In the genomic region with DNA sequence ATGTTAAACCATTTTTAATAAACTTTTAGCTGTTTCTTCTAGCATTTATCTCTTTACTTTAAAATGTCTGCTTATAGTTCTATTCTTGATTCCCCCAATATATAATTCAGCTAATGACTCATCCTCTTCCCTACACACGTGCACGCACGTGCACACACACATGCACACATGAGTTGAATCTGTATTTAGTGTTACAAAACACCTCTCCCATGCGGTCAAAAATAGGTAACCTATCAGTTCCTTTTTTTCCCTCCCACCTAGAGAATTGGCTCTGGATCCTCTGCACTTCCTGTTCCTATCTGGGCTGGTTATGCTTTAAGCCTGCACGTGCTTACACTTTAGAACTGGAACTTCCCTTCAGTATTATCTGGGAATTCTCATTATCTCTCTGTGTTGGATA, we compare ENCODE assay signal across 23 cellular contexts.
DNase-seq lines count a peak whose midpoint lies in the region; ATAC-seq and TF ChIP-seq lines count a peak whose summit lies in the region.
"Had no signal": no experiment of that assay in that cellular context is flagged by ENCODE, and none has a peak within 500 bp of the region (broad histone marks: within the 10 kb centered on the region; RNA-seq: fewer than 3 reads in every experiment).

No MANE protein-coding gene starts in this region.

- H3K4me1 ChIP-seq in ascending aorta, result no peaks in the 10 kb centered on the region
- H3K4me1 ChIP-seq: BLaER1 treated with 17β-estradiol and CSF1 and Interleukin-3, amounts not matched to agents 10 nM and 100 nM; uterus had no signal

- DNase-seq in GM12865 (ENCODE audit: low read depth), result peak; percentile 21
- peak; percentile 1 to 2 for DNase-seq in Kasumi-1 (lab: John Stamatoyannopoulos, UW)
- peak; percentile 1 for DNase-seq in kidney epithelial cell (ENCODE audit: low read depth)
- DNase-seq in ascending aorta (ENCODE audit: low spot score in 2 of 2), result no peak
- DNase-seq in NCI-H1417 treated with DMSO at 0.1 percent for 48 hours (lab: John Stamatoyannopoulos, UW), result no peak
- DNase-seq in ureter (ENCODE audit: low spot score), result no peak
- DNase-seq in NCI-H345 (lab: John Stamatoyannopoulos, UW), result no peak
- DNase-seq: activated CD4-positive, alpha-beta memory T cell treated with anti-CD3 and anti-CD28 coated beads, Interleukin-2, amount 10 ng/mL, durations not matched to agents 7 days and 5 days; activated T-cell treated with anti-CD3 and anti-CD28 coated beads for 4 hours; amygdala; caudate nucleus; EL; foreskin melanocyte; hypothalamus; NCI-H187 treated with DMSO at 0.1 percent for 48 hours; nucleus accumbens; small intestine; uterus had no signal

- H3K9me3 ChIP-seq in ascending aorta, result no peaks in the 10 kb centered on the region
- H3K9me3 ChIP-seq: uterus had no signal

- intact Hi-C loops in ascending aorta (cut with DNase I), result no loop called here

- H3K36me3 ChIP-seq in kidney epithelial cell (ENCODE audit: control insufficient read depth, insufficient read depth, low read length) (no peaks in the 10 kb centered on the region), ascending aorta (peaks cover 30 to 41% of the 10 kb centered on the region in 2 donors)
- H3K36me3 ChIP-seq: uterus had no signal

- H3K27ac ChIP-seq in ascending aorta, result no peak overlapping the region
- H3K27ac ChIP-seq: BLaER1 treated with 17β-estradiol and CSF1 and Interleukin-3, amounts not matched to agents 10 nM and 100 nM; epithelial cell of prostate; uterus had no signal

- no peaks in the 10 kb centered on the region for H3K27me3 ChIP-seq in kidney epithelial cell (ENCODE audit: control insufficient read depth, insufficient read depth, low read length)
- no peaks in the 10 kb centered on the region for H3K27me3 ChIP-seq in ascending aorta
- H3K27me3 ChIP-seq: BLaER1 treated with 17β-estradiol and CSF1 and Interleukin-3, amounts not matched to agents 10 nM and 100 nM; uterus had no signal

- H3K4me3 ChIP-seq in GM12865 (ENCODE audit: low read depth, low read length) (no peak overlapping the region), kidney epithelial cell (ENCODE audit: low read depth, low read length) (no peak overlapping the region), ascending aorta (no peak overlapping the region)
- H3K4me3 ChIP-seq: BLaER1 treated with 17β-estradiol and CSF1 and Interleukin-3, amounts not matched to agents 10 nM and 100 nM; uterus had no signal

- ATAC-seq in GM19468 (IDR thresholded peaks at IDR 0.05; ENCODE audit: extremely low read depth, unreplicated experiment), result peak; percentile 37
- ATAC-seq: Panc1, WTC11 had no signal

- TF ChIP-seq CTCF in GM12865 (IDR thresholded peaks at IDR 0.05; ENCODE audit: insufficient read depth, low read depth, low read length, missing control alignments) (no peak), kidney epithelial cell (IDR thresholded peaks at IDR 0.05; ENCODE audit: insufficient read depth, low read length, poor library complexity, severe bottlenecking) (no peak), ascending aorta (IDR thresholded peaks at IDR 0.05) (no peak)

Comparison
In these comparisons a context has a peak if more than half of its experiments do, and no peak if none do; other contexts are left out.
1. DNase-seq: peak in GM12865 (single experiment), Kasumi-1 (2 of 2) and kidney epithelial cell (single experiment); none in ascending aorta (0 of 2), NCI-H1417 treated with DMSO at 0.1 percent for 48 hours (single experiment), ureter (single experiment) and NCI-H345 (single experiment).